In the genomic region with DNA sequence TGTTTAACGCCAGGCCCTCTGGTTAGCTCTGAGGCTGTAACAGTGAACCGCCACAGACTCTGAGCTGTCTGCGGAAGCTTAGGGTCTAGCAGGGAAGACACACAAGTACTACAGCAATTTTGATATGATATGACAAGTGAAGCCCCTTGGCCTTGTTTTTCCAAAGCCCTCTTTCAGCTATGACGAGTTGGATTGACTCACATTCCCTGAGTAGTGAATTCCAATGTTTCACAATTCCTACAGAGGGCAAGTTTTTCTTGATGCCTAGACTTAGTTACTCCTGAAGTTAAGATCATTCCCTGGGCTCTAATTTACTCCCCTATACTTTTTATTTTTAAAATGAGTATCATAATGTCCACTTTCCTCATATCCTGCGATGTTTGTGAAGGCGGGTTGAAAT, we compare ENCODE assay signal across 1 cellular context.
TF ChIP-seq lines count a peak whose summit lies in the region.

No MANE protein-coding gene starts in this region.

TF ChIP-seq in IMR-90, 13 proteins besides CTCF, POLR2A, EP300 and RAD21:
- peak; percentile 70 for TF ChIP-seq CEBPB (IDR thresholded peaks at IDR 0.05; ENCODE audit: low read depth, low read length)
- no peak for TF ChIP-seq BHLHE40 (IDR thresholded peaks at IDR 0.05; ENCODE audit: low read depth, low read length)
- TF ChIP-seq, protein P1, sequence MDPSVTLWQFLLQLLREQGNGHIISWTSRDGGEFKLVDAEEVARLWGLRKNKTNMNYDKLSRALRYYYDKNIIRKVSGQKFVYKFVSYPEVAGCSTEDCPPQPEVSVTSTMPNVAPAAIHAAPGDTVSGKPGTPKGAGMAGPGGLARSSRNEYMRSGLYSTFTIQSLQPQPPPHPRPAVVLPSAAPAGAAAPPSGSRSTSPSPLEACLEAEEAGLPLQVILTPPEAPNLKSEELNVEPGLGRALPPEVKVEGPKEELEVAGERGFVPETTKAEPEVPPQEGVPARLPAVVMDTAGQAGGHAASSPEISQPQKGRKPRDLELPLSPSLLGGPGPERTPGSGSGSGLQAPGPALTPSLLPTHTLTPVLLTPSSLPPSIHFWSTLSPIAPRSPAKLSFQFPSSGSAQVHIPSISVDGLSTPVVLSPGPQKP (IDR thresholded peaks at IDR 0.05; ENCODE audit: borderline replicate concordance, low read depth, low read length) = no peak
